Comparison of ENCODE assay signal across 9 cellular contexts in genomic region chr5:59124983-59125960, GRCh38.
DNase-seq lines count a peak whose midpoint lies in the region; ATAC-seq, FAIRE-seq and TF ChIP-seq lines count a peak whose summit lies in the region.
"Had no signal": no experiment of that assay in that cellular context is flagged by ENCODE, and none has a peak within 500 bp of the region (broad histone marks: within the 10 kb centered on the region; RNA-seq: fewer than 3 reads in every experiment).

No MANE protein-coding gene starts in this region.

- no peak overlapping the region for H3K4me3 ChIP-seq in muscle layer of colon (ENCODE audit: low read depth in 1 of 2, low read length in 2 of 2)

- intact Hi-C loops in activated CD8-positive, alpha-beta T cell treated with anti-CD3 and anti-CD28 coated beads for 36 hours (cut with micrococcal nuclease): loop anchor here (5.0 kb wide), 1 partner anchor 47 kb away; no protein-coding TSS in a partner anchor

- POLR2A ChIA-PET in activated CD8-positive, alpha-beta T cell treated with anti-CD3 and anti-CD28 coated beads for 36 hours (lab: Charles Lee): interaction anchor here (0.6 to 2.6 kb wide), 6 partner anchors 9 to 89 kb away, joined by 3 to 17 read pairs (median 6); no protein-coding TSS in a partner anchor

- ATAC-seq in activated CD8-positive, alpha-beta T cell treated with anti-CD3 and anti-CD28 coated beads for 36 hours: peak; percentile 11
- ATAC-seq in HG03108 (IDR thresholded peaks at IDR 0.05; ENCODE audit: unreplicated experiment) (no peak), HG02840 (IDR thresholded peaks at IDR 0.05; ENCODE audit: low FRiP score, unreplicated experiment) (no peak)

- no peaks in the 10 kb centered on the region for H3K9me3 ChIP-seq in muscle layer of colon (ENCODE audit: low read length)

- H3K4me1 ChIP-seq in muscle layer of colon (ENCODE audit: insufficient read depth, low read length): peaks cover 58% of the 10 kb centered on the region

- DNase-seq in DMS114 treated with DMSO at 0.1 percent for 48 hours (lab: John Stamatoyannopoulos, UW; ENCODE audit: unreplicated experiment): peak; percentile 94
- DNase-seq in HTR-8/SVneo (ENCODE audit: insufficient read length, low spot score): no peak
- DNase-seq in activated CD8-positive, alpha-beta T cell treated with anti-CD3 and anti-CD28 coated beads for 36 hours: peak; percentile 50
- no peak for DNase-seq in activated CD8-positive, alpha-beta memory T cell treated with anti-CD3 and anti-CD28 coated beads for 24 hours
- no peak for DNase-seq in GOT3 (lab: John Stamatoyannopoulos, UW)

- peaks cover 26% of the 10 kb centered on the region for H3K4me1 Mint-ChIP-seq in activated CD8-positive, alpha-beta T cell treated with anti-CD3 and anti-CD28 coated beads for 36 hours (ENCODE audit: low read depth)

- H3K27me3 ChIP-seq in muscle layer of colon (ENCODE audit: control insufficient read depth in 1 of 2, insufficient read depth in 2 of 2, low read length in 2 of 2): no peaks in the 10 kb centered on the region

- CTCF ChIA-PET in activated CD8-positive, alpha-beta T cell treated with anti-CD3 and anti-CD28 coated beads for 36 hours (lab: Charles Lee): interaction anchor here (1.3 to 3.5 kb wide), 12 partner anchors 9 to 239 kb away, joined by 3 to 34 read pairs (median 9); no protein-coding TSS in a partner anchor

- H3K27me3 Mint-ChIP-seq in activated CD8-positive, alpha-beta T cell treated with anti-CD3 and anti-CD28 coated beads for 36 hours: no peaks in the 10 kb centered on the region

- no peaks in the 10 kb centered on the region for H3K36me3 ChIP-seq in muscle layer of colon (ENCODE audit: insufficient read depth, low read length)

- H3K36me3 Mint-ChIP-seq in activated CD8-positive, alpha-beta T cell treated with anti-CD3 and anti-CD28 coated beads for 36 hours (ENCODE audit: low read depth): no peaks in the 10 kb centered on the region

- FAIRE-seq in HTR-8/SVneo (lab: Jason Lieb, UNC): peak; percentile 64
- FAIRE-seq: colon had no signal

- H3K9ac ChIP-seq in muscle layer of colon (ENCODE audit: low read length): peak overlapping the region; percentile 16

- no peak for TF ChIP-seq CTCF in activated CD8-positive, alpha-beta T cell treated with anti-CD3 and anti-CD28 coated beads for 36 hours (IDR thresholded peaks at IDR 0.05)

- no peak overlapping the region for H3K27ac Mint-ChIP-seq in activated CD8-positive, alpha-beta T cell treated with anti-CD3 and anti-CD28 coated beads for 36 hours

- H3K27ac ChIP-seq in muscle layer of colon (ENCODE audit: low read depth, low read length): peak overlapping the region; percentile 92

- H3K4me3 Mint-ChIP-seq in activated CD8-positive, alpha-beta T cell treated with anti-CD3 and anti-CD28 coated beads for 36 hours: no peak overlapping the region

- H3K9me3 Mint-ChIP-seq in activated CD8-positive, alpha-beta T cell treated with anti-CD3 and anti-CD28 coated beads for 36 hours: peaks cover 4% of the 10 kb centered on the region

Comparison
In these comparisons a context has a peak if more than half of its experiments do, and no peak if none do; other contexts are left out.
1. DNase-seq: peak in DMS114 treated with DMSO at 0.1 percent for 48 hours (single experiment) and activated CD8-positive, alpha-beta T cell treated with anti-CD3 and anti-CD28 coated beads for 36 hours (single experiment); none in HTR-8/SVneo (single experiment), activated CD8-positive, alpha-beta memory T cell treated with anti-CD3 and anti-CD28 coated beads for 24 hours (single experiment) and GOT3 (single experiment).